ENCODE assay signal across 15 cellular contexts in the genomic region with DNA sequence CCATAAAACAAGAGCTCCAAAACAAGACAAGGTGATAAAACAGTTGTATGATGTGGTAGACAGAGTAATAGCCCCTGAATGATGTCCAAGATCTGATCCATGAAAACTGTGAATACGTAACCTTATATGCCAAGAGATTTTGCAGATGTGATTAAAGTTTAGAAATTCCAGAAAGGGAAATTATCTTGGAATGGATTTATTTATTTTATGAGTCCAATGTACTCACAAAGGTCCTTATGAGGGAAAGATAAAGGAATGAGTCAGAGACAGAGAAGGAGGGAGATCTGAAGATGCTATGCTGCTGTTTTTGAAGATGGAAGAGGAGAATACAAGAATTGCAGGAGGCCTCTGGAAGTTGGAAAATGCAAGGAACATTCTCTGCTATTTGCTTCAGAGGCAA.
"Had no signal": no experiment of that assay in that cellular context is flagged by ENCODE, and none has a peak within 500 bp of the region (broad histone marks: within the 10 kb centered on the region; RNA-seq: fewer than 3 reads in every experiment).

No MANE protein-coding gene starts in this region.

- H3K9me3 ChIP-seq: testis, upper lobe of right lung had no signal

- H3K4me1 ChIP-seq: heart left ventricle, sigmoid colon, testis, upper lobe of right lung had no signal

- ATAC-seq: heart left ventricle, left ventricle myocardium superior, upper lobe of right lung, WTC11 had no signal

- DNase-seq: activated CD4-positive, alpha-beta T cell treated with anti-CD3 and anti-CD28 coated beads for 48 hours; activated CD8-positive, alpha-beta memory T cell treated with anti-CD3 and anti-CD28 coated beads for 24 hours; activated naive CD4-positive, alpha-beta T cell treated with anti-CD3 and anti-CD28 coated beads, Interleukin-2, amount 10 ng/mL, durations not matched to agents 7 days and 5 days; cerebellar nuclear complex; dermis blood vessel endothelial cell; endodermal cell; heart left ventricle; islet precursor cell; left ventricle myocardium superior; sigmoid colon; stimulated activated CD4-positive, alpha-beta T cell treated with anti-CD3 and anti-CD28 coated beads, Interleukin-4, amount 100 ng/mL, for 1 hour; stimulated activated CD8-positive, alpha-beta memory T cell treated with anti-CD3 and anti-CD28 coated beads, Interleukin-4, amount 100 ng/mL, for 48 hours; testis; upper lobe of right lung had no signal

- H3K4me3 ChIP-seq: heart left ventricle, sigmoid colon, testis, upper lobe of right lung had no signal

- H3K27me3 ChIP-seq: heart left ventricle, sigmoid colon, testis, upper lobe of right lung had no signal

- H3K36me3 ChIP-seq: heart left ventricle, sigmoid colon, upper lobe of right lung had no signal

- H3K27ac ChIP-seq: heart left ventricle, sigmoid colon, testis, upper lobe of right lung had no signal
